Comparison of ENCODE assay signal across 8 cellular contexts in genomic region chr3:12484198-12484982, GRCh38.
DNase-seq lines count a peak whose midpoint lies in the region; ATAC-seq and TF ChIP-seq lines count a peak whose summit lies in the region.

Gene TSEN2, plus strand, starts transcription at chr3:12484480. Its CDS starts 5,321 bp downstream, at chr3:12489801.

- peak within 1 kb of the TSS; percentile 80 for H3K4me3 ChIP-seq in retinal pigment epithelial cell (ENCODE audit: low read length)

- DNase-seq in 8988T (peak; percentile 97), NCI-H2081 treated with DMSO at 0.1 percent for 48 hours (lab: John Stamatoyannopoulos, UW) (peak; percentile 75), T1000 (lab: John Stamatoyannopoulos, UW) (peak; percentile 97), astrocyte of the hippocampus (ENCODE audit: low read depth, low spot score) (peak; percentile 99), hypothalamus (lab: John Stamatoyannopoulos, UW) (peak; percentile 52 to 95 (median 83)), retinal pigment epithelial cell (ENCODE audit: low read depth) (peak; percentile 74)

- TF ChIP-seq CTCF in retinal pigment epithelial cell (conservative IDR thresholded peaks at IDR 0.05; ENCODE audit: low read depth, low read length): peak; percentile 26

- ATAC-seq in GM18519 (IDR thresholded peaks at IDR 0.05; ENCODE audit: low FRiP score, unreplicated experiment) (peak; percentile 89), HG03045 (IDR thresholded peaks at IDR 0.05; ENCODE audit: unreplicated experiment) (peak; percentile 93)

Comparison
In these comparisons a context has a peak if more than half of its experiments do, and no peak if none do; other contexts are left out.
1. Peak in every context shown above with its lines: DNase-seq, ATAC-seq and H3K4me3 ChIP-seq.